In genomic region chr7:39757604-39758003, GRCh38 we compare ENCODE assay signal across 25 cellular contexts.
"Had no signal": no experiment of that assay in that cellular context is flagged by ENCODE, and none has a peak within 500 bp of the region (broad histone marks: within the 10 kb centered on the region; RNA-seq: fewer than 3 reads in every experiment).

No MANE protein-coding gene starts in this region.

- H3K27ac ChIP-seq: colonic mucosa, epithelial cell of prostate, lower lobe of right lung, ovary, transverse colon, WERI-Rb-1 had no signal

- ATAC-seq: activated CD4-positive, CD25-positive, alpha-beta regulatory T cell treated with anti-CD3 and anti-CD28 coated beads, Interleukin-2, amount 50 U/mL, for 24 hours had no signal

- H3K4me3 ChIP-seq: colonic mucosa, gastroesophageal sphincter, lower lobe of right lung, ovary, smooth muscle cell, transverse colon had no signal

- DNase-seq: activated CD4-positive, alpha-beta memory T cell treated with anti-CD3 and anti-CD28 coated beads for 36 hours; activated CD4-positive, alpha-beta T cell treated with anti-CD3 and anti-CD28 coated beads, Interleukin-2, amount 10 ng/mL, durations not matched to agents 24 days and 14 days; activated CD8-positive, alpha-beta memory T cell treated with anti-CD3 and anti-CD28 coated beads, Interleukin-2, amount 50 U/mL, for 4 hours; activated gamma-delta T cell; activated naive CD4-positive, alpha-beta T cell treated with anti-CD3 and anti-CD28 coated beads, Interleukin-2, amount 50 U/mL, for 16 hours; activated T-cell treated with anti-CD3 and anti-CD28 coated beads, Interleukin-2, amount 50 U/mL, for 1 hour; amniotic stem cell; cerebellar nuclear complex; colonic mucosa; effector CD8-positive, alpha-beta T cell; nephron progenitor cell; ovary; stimulated activated CD4-positive, alpha-beta T cell treated with anti-CD3 and anti-CD28 coated beads, Interleukin-15, amount 100 ng/mL, for 24 hours; stimulated activated naive CD4-positive, alpha-beta T cell; SW 1271; T-helper 9 cell; transverse colon; WERI-Rb-1 had no signal

- H3K9me3 Mint-ChIP-seq: activated CD4-positive, alpha-beta memory T cell treated with anti-CD3 and anti-CD28 coated beads for 36 hours; T-helper 1 cell treated with Interleukin-12 subunit alpha and Interleukin-12 subunit beta and Interleukin-4 antibody, amounts not matched to agents 30 μg/mL and 1 μg/mL, for 36 hours had no signal

- H3K27me3 ChIP-seq: colonic mucosa, gastroesophageal sphincter, ovary, transverse colon had no signal

- H3K27ac Mint-ChIP-seq: activated CD4-positive, alpha-beta memory T cell treated with anti-CD3 and anti-CD28 coated beads for 36 hours; activated CD4-positive, alpha-beta T cell treated with anti-CD3 and anti-CD28 coated beads, Interleukin-2, amount 10 ng/mL, durations not matched to agents 24 days and 14 days; progenitor cell of endocrine pancreas; T-helper 1 cell treated with Interleukin-12 subunit alpha and Interleukin-12 subunit beta and Interleukin-4 antibody, amounts not matched to agents 30 μg/mL and 1 μg/mL, for 36 hours had no signal

- H3K4me3 Mint-ChIP-seq: activated CD4-positive, alpha-beta memory T cell treated with anti-CD3 and anti-CD28 coated beads for 36 hours; activated CD4-positive, alpha-beta T cell treated with anti-CD3 and anti-CD28 coated beads, Interleukin-2, amount 10 ng/mL, durations not matched to agents 24 days and 14 days; nephron progenitor cell; T-helper 1 cell treated with Interleukin-12 subunit alpha and Interleukin-12 subunit beta and Interleukin-4 antibody, amounts not matched to agents 30 μg/mL and 1 μg/mL, for 36 hours had no signal

- H3K27me3 Mint-ChIP-seq: activated CD4-positive, alpha-beta memory T cell treated with anti-CD3 and anti-CD28 coated beads for 36 hours; activated CD4-positive, alpha-beta T cell treated with anti-CD3 and anti-CD28 coated beads, Interleukin-2, amount 10 ng/mL, durations not matched to agents 24 days and 14 days had no signal

- H3K36me3 ChIP-seq: colonic mucosa, gastroesophageal sphincter, lower lobe of right lung, ovary, transverse colon, WERI-Rb-1 had no signal

- H3K4me1 ChIP-seq: colonic mucosa had no signal

- H3K9me3 ChIP-seq: colonic mucosa, gastroesophageal sphincter, lower lobe of right lung, ovary, transverse colon had no signal
